Comparison of ENCODE assay signal across 8 cellular contexts in the genomic region with DNA sequence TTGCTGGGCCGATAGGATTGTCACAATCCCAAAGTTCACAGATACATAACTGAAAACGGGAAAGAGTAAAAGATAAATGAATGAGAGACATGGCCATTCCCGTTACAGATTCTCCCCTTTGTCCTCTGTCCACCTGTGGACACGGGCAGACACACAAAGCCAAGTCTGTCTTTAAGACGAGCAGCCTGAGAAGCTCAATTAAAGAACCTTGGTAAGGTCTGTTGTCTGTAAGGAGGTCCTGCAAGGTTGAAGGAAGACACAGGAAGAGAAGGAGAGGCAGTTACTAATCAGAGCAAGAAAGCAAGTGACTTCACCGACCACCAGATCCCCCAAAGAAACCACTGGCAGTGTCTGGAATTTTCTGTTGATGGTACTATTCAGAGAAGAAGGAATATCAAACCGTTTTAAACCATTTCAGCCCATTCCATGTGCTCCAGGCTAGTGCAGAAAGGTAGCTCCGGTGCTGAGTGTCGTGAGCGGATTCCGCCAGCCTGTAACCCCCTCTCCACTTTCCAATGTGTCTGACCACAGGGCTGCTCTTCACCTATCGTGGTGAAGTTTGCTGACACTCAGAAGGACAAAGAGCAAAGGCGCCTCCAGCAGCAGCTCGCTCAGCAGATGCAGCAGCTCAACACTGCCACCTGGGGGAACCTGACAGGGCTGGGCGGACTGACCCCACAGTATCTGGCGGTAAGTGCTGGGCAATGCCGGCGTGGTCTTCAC.
DNase-seq lines count a peak whose midpoint lies in the region; ATAC-seq and TF ChIP-seq lines count a peak whose summit lies in the region.

No MANE protein-coding gene starts in this region.

- H3K4me1 Mint-ChIP-seq in type B pancreatic cell (ENCODE audit: unreplicated experiment), result peaks cover 13% of the 10 kb centered on the region

- no peak for TF ChIP-seq EP300 in gastroesophageal sphincter (IDR thresholded peaks at IDR 0.05)

- no peak overlapping the region for H2BK120ac ChIP-seq in trophoblast cell (ENCODE audit: insufficient read depth, low read length, poor library complexity)

- no peaks in the 10 kb centered on the region for H3K79me2 ChIP-seq in trophoblast cell (ENCODE audit: control insufficient read depth, insufficient read depth, low read length, poor library complexity)

- peak overlapping the region; percentile 20 for H3K4me2 ChIP-seq in trophoblast cell (ENCODE audit: low read length)

- H2BK5ac ChIP-seq in trophoblast cell (ENCODE audit: low read depth, low read length, poor library complexity), result no peak overlapping the region

- DNase-seq in 8988T (peak; percentile 51), RKO (ENCODE audit: low spot score) (peak; percentile 74), trophoblast cell (peak; percentile 34 to 73), type B pancreatic cell (ENCODE audit: extremely low spot score, unreplicated experiment) (peak; percentile 83)
- peak; percentile 57 for DNase-seq in activated effector memory CD4-positive, alpha-beta T cell treated with Interleukin-2 at 50 U/mL for 16 hours

- peak overlapping the region; percentile 21 for H3K4me3 Mint-ChIP-seq in type B pancreatic cell

- H3K27ac ChIP-seq in gastroesophageal sphincter (peak overlapping the region in 2 of 4 donors; percentile 2 to 38), trophoblast cell (ENCODE audit: low read depth, low read length) (no peak overlapping the region)

- no peak overlapping the region for H4K91ac ChIP-seq in trophoblast cell (ENCODE audit: low read depth, low read length)

- H3K27ac Mint-ChIP-seq in type B pancreatic cell, result no peak overlapping the region

- H3K23ac ChIP-seq in trophoblast cell (ENCODE audit: low read length), result no peak overlapping the region

- no peak for TF ChIP-seq POLR2A in gastroesophageal sphincter (IDR thresholded peaks at IDR 0.05)

- no peak overlapping the region for H3K18ac ChIP-seq in trophoblast cell (ENCODE audit: low read length)

- H3K36me3 ChIP-seq in gastroesophageal sphincter, result peaks cover 0 to 53% of the 10 kb centered on the region in 2 donors
- no peaks in the 10 kb centered on the region for H3K36me3 ChIP-seq in trophoblast cell (ENCODE audit: control insufficient read depth in 1 of 2, insufficient read depth in 2 of 2, low read length in 2 of 2)

- ATAC-seq in GM18517 (IDR thresholded peaks at IDR 0.05; ENCODE audit: unreplicated experiment) (peak; percentile 56), HG03103 (IDR thresholded peaks at IDR 0.05; ENCODE audit: low read depth, unreplicated experiment) (peak; percentile 63), gastroesophageal sphincter (peak; percentile 83)

- no peak overlapping the region for H3K14ac ChIP-seq in trophoblast cell (ENCODE audit: low read length)

- H2AFZ ChIP-seq in trophoblast cell (ENCODE audit: insufficient read depth, low read length, poor library complexity), result peak overlapping the region; percentile 20

- no peak overlapping the region for H3K9ac ChIP-seq in trophoblast cell (ENCODE audit: low read length)

- no peak overlapping the region for H2BK12ac ChIP-seq in trophoblast cell (ENCODE audit: low read length)

- H3K36me3 Mint-ChIP-seq in type B pancreatic cell, result no peaks in the 10 kb centered on the region

- H3K4me1 ChIP-seq in gastroesophageal sphincter (peaks cover 0 to 40% (median 2%) of the 10 kb centered on the region in 3 donors), trophoblast cell (ENCODE audit: control insufficient read depth in 1 of 2, insufficient read depth in 2 of 2, low read length in 2 of 2) (peaks cover 2% of the 10 kb centered on the region in 2 experiments)

- peak; percentile 85 to 96 (median 86) for TF ChIP-seq CTCF in gastroesophageal sphincter (IDR thresholded peaks at IDR 0.05)
- peak; percentile 95 for TF ChIP-seq CTCF in type B pancreatic cell (conservative IDR thresholded peaks at IDR 0.05)

- no peak overlapping the region for H2AK5ac ChIP-seq in trophoblast cell (ENCODE audit: low read length)

- H3K9me3 Mint-ChIP-seq in type B pancreatic cell, result no peaks in the 10 kb centered on the region

- H3K4ac ChIP-seq in trophoblast cell (ENCODE audit: low read depth, low read length), result no peak overlapping the region

- H4K12ac ChIP-seq in trophoblast cell (ENCODE audit: low read depth, low read length), result no peak overlapping the region

- WGBS in gastroesophageal sphincter (ENCODE audit: low coverage in 1 of 2), 2 donors, result 54 to 67% methylated on average over 8 to 13 of the region's 18 CpGs
- WGBS in trophoblast cell (ENCODE audit: extremely low coverage, insufficient coverage, insufficient read length), result no CpG with 5 or more reads among the region's 18 CpGs

- H3K27me3 Mint-ChIP-seq in type B pancreatic cell, result peaks cover 70% of the 10 kb centered on the region

- H4K8ac ChIP-seq in trophoblast cell (ENCODE audit: low read depth, low read length), result no peak overlapping the region

- H3K4me3 ChIP-seq in gastroesophageal sphincter (no peak overlapping the region), trophoblast cell (ENCODE audit: low read depth, low read length) (no peak overlapping the region)

- no peaks in the 10 kb centered on the region for H3K79me1 ChIP-seq in trophoblast cell (ENCODE audit: low read length)

- H3K9me3 ChIP-seq in gastroesophageal sphincter, result no peaks in the 10 kb centered on the region
- H3K9me3 ChIP-seq in trophoblast cell (ENCODE audit: insufficient read depth, low read depth, low read length), result no peaks in the 10 kb centered on the region

- H3K27me3 ChIP-seq in gastroesophageal sphincter (no peaks in the 10 kb centered on the region), trophoblast cell (ENCODE audit: insufficient read depth, low read length) (no peaks in the 10 kb centered on the region)
